8 cellular contexts compared by ENCODE assay signal in the genomic region with DNA sequence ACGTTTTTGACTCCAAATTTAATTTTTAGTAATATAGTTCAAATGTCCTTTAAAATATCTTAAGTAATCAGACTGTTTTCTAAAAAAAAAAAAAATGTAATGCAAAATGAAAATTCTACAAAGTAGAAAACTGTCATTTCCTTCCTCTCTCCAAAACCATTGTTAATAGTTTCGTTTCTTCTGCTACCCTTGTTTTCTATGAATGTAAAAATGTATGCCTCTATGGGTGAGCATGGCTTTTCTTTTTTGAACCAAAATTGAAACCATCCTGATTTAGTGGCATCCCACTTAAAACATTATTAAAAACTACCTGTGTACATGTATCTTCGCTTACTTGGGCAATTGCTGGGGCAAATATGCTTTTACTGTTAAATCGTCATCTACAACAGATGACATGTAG.
DNase-seq lines count a peak whose midpoint lies in the region; ATAC-seq and TF ChIP-seq lines count a peak whose summit lies in the region.

No MANE protein-coding gene starts in this region.

- peaks cover 3% of the 10 kb centered on the region for H3K9me3 Mint-ChIP-seq in progenitor cell of endocrine pancreas (ENCODE audit: low read depth)

- H3K4me2 ChIP-seq in BLaER1: peak overlapping the region; percentile 98

- DNase-seq in GM20000 (ENCODE audit: low spot score): peak; percentile 21
- DNase-seq in NB4 (ENCODE audit: low read depth): no peak
- no peak for DNase-seq in fibroblast of the aortic adventitia (ENCODE audit: low read depth)
- DNase-seq in ureter (ENCODE audit: low spot score): no peak
- DNase-seq in SKM-1 (lab: John Stamatoyannopoulos, UW; ENCODE audit: unreplicated experiment): no peak
- no peak for DNase-seq in progenitor cell of endocrine pancreas (ENCODE audit: low spot score, unreplicated experiment)
- DNase-seq in left cardiac atrium: no peak

- no peak for ATAC-seq in left cardiac atrium

- H3K27me3 ChIP-seq in BLaER1: no peaks in the 10 kb centered on the region

- no peak overlapping the region for H3K4me3 Mint-ChIP-seq in progenitor cell of endocrine pancreas (ENCODE audit: low read depth)

- TF ChIP-seq CTCF in GM20000 (IDR thresholded peaks at IDR 0.05; ENCODE audit: extremely low read depth, missing control alignments) (no peak), NB4 (IDR thresholded peaks at IDR 0.05; ENCODE audit: low read depth, low read length) (no peak), fibroblast of the aortic adventitia (IDR thresholded peaks at IDR 0.05; ENCODE audit: insufficient read depth, low read length) (no peak), progenitor cell of endocrine pancreas (IDR thresholded peaks at IDR 0.05; ENCODE audit: unreplicated experiment) (no peak)

- intact Hi-C loops in left cardiac atrium (cut with DNase I): no loop called here

- H3K4me3 ChIP-seq in BLaER1: peak overlapping the region; percentile 58
- H3K4me3 ChIP-seq in NB4 (ENCODE audit: low read depth, low read length): peak overlapping the region; percentile 41
- peak overlapping the region; percentile 23 for H3K4me3 ChIP-seq in fibroblast of the aortic adventitia (ENCODE audit: low read depth, low read length)

- H3K27me3 Mint-ChIP-seq in progenitor cell of endocrine pancreas: no peaks in the 10 kb centered on the region

- peaks cover 19% of the 10 kb centered on the region for H3K4me1 Mint-ChIP-seq in progenitor cell of endocrine pancreas (ENCODE audit: low read depth)

- peaks cover 40% of the 10 kb centered on the region for H4K20me1 ChIP-seq in BLaER1

- H3K36me3 Mint-ChIP-seq in progenitor cell of endocrine pancreas (ENCODE audit: insufficient read depth): peaks cover 8% of the 10 kb centered on the region

- no peak for TF ChIP-seq POLR2A in NB4 (IDR thresholded peaks at IDR 0.05; ENCODE audit: extremely low read depth, insufficient read length)

- no peaks in the 10 kb centered on the region; the same call in 1 of the 2 replicates for H3K9me3 ChIP-seq in BLaER1

- H3K27ac ChIP-seq in BLaER1: peak overlapping the region; percentile 94

- peak overlapping the region; percentile 82 for H3K9ac ChIP-seq in BLaER1

- peaks cover 16% of the 10 kb centered on the region for H3K36me3 ChIP-seq in BLaER1

- H3K27ac Mint-ChIP-seq in progenitor cell of endocrine pancreas: no peak overlapping the region

- H3K4me1 ChIP-seq in BLaER1: peaks cover 89% of the 10 kb centered on the region
